15 cellular contexts compared by ENCODE assay signal in the genomic region with DNA sequence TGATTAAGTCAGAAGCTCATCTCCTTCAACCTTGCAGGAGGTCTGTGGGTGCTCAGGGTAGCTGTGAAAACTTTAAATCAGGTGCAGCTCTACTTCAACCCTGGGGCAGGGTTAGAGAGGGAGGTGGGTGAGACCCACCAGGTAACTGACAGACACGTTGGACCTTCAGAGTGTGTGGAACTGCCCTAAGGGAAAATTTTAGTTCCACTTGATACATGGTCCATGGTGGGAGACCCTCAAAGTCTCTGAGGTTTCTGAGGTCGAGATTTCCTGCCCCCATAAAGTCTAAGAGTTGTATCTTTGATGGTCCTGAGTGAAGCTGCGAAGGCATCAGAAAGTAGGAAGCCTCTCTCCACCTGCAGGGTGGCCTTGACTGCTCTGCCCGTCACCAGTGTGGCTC. TPM values are rescaled to one million over a fixed set of nuclear protein-coding genes. Genes with fewer than 3 reads are reported as not detected.
DNase-seq lines count a peak whose midpoint lies in the region; ATAC-seq and TF ChIP-seq lines count a peak whose summit lies in the region.
"Had no signal": no experiment of that assay in that cellular context is flagged by ENCODE, and none has a peak within 500 bp of the region (broad histone marks: within the 10 kb centered on the region; RNA-seq: fewer than 3 reads in every experiment).

No MANE protein-coding gene starts in this region.

- H3K4me1 ChIP-seq in esophagus muscularis mucosa (peaks cover 0 to 15% (median 2%) of the 10 kb centered on the region in 4 donors), endodermal cell (ENCODE audit: control insufficient read depth, insufficient read depth, low read length) (no peaks in the 10 kb centered on the region), Karpas-422 (ENCODE audit: low read length) (no peaks in the 10 kb centered on the region)
- H3K4me1 ChIP-seq: HAP-1 had no signal

- no peak for TF ChIP-seq EP300 in esophagus muscularis mucosa (IDR thresholded peaks at IDR 0.05)

- H3K36me3 ChIP-seq in esophagus muscularis mucosa (no peaks in the 10 kb centered on the region), endodermal cell (ENCODE audit: control insufficient read depth, insufficient read depth, low read length) (no peaks in the 10 kb centered on the region), Karpas-422 (ENCODE audit: insufficient read depth, low read length) (no peaks in the 10 kb centered on the region)
- H3K36me3 ChIP-seq: HAP-1 had no signal

- no peaks in the 10 kb centered on the region for H3K9me3 Mint-ChIP-seq in endodermal cell
- H3K9me3 Mint-ChIP-seq: CD4-positive, alpha-beta memory T cell had no signal

- H3K36me3 Mint-ChIP-seq in endodermal cell (ENCODE audit: low read depth): no peaks in the 10 kb centered on the region
- H3K36me3 Mint-ChIP-seq: CD4-positive, alpha-beta memory T cell had no signal

- no peak overlapping the region for H2AFZ ChIP-seq in Karpas-422 (ENCODE audit: low read length)

- TF ChIP-seq CTCF in coronary artery (IDR thresholded peaks at IDR 0.05) (no peak), esophagus muscularis mucosa (IDR thresholded peaks at IDR 0.05) (no peak), endodermal cell (conservative IDR thresholded peaks at IDR 0.05) (no peak)

- no peaks in the 10 kb centered on the region for H4K20me1 ChIP-seq in Karpas-422 (ENCODE audit: insufficient read depth, low read depth, low read length)

- H3K4me1 Mint-ChIP-seq in endodermal cell: no peaks in the 10 kb centered on the region
- H3K4me1 Mint-ChIP-seq: CD4-positive, alpha-beta memory T cell had no signal

- no peak overlapping the region for H3K9ac ChIP-seq in endodermal cell (ENCODE audit: extremely low read depth, low read length, poor library complexity, severe bottlenecking)
- no peak overlapping the region for H3K9ac ChIP-seq in Karpas-422 (ENCODE audit: low read length)

- no peak for TF ChIP-seq POLR2A in esophagus muscularis mucosa (IDR thresholded peaks at IDR 0.05; ENCODE audit: low read depth)

- no peaks in the 10 kb centered on the region for H3K9me2 ChIP-seq in Karpas-422 (replicated peaks; ENCODE audit: insufficient read depth, low read length)

- H3K79me2 ChIP-seq in Karpas-422 (ENCODE audit: low read length): no peaks in the 10 kb centered on the region

- 85% methylated on average over 3 of the region's 4 CpGs for WGBS in esophagus muscularis mucosa
- 77 to 96% methylated on average over 3 to 4 of the region's 4 CpGs for WGBS in endodermal cell (ENCODE audit: insufficient coverage in 1 of 2, insufficient read length in 1 of 2), 2 experiments

- no peak overlapping the region for H3K4me2 ChIP-seq in Karpas-422 (ENCODE audit: low read depth, low read length, poor library complexity, severe bottlenecking)

- ATAC-seq in GM21529 (IDR thresholded peaks at IDR 0.05; ENCODE audit: unreplicated experiment): no peak

- peaks cover 0 to 78% (median 0%) of the 10 kb centered on the region in 4 donors for H3K27me3 ChIP-seq in esophagus muscularis mucosa
- peaks cover 13% of the 10 kb centered on the region for H3K27me3 ChIP-seq in endodermal cell (ENCODE audit: control insufficient read depth, insufficient read depth, low read length, poor library complexity, severe bottlenecking)
- H3K27me3 ChIP-seq in Karpas-422 (ENCODE audit: low read length): no peaks in the 10 kb centered on the region

- no peak overlapping the region for H3K4me3 Mint-ChIP-seq in endodermal cell
- H3K4me3 Mint-ChIP-seq: CD4-positive, alpha-beta memory T cell; HFFc6 had no signal

- no peaks in the 10 kb centered on the region for H3K9me3 ChIP-seq in esophagus muscularis mucosa
- H3K9me3 ChIP-seq in endodermal cell (ENCODE audit: control insufficient read depth, low read length): no peaks in the 10 kb centered on the region
- H3K9me3 ChIP-seq in Karpas-422 (ENCODE audit: low read length): no peaks in the 10 kb centered on the region
- H3K9me3 ChIP-seq: HAP-1 had no signal

- peak; percentile 29 for DNase-seq in coronary artery (ENCODE audit: low spot score)
- DNase-seq in esophagus muscularis mucosa (ENCODE audit: extremely low spot score): peak; percentile 77
- DNase-seq in posterior vena cava (ENCODE audit: low spot score): peak; percentile 25
- no peak for DNase-seq in endodermal cell
- no peak for DNase-seq in Karpas-422
- DNase-seq: Calu3; CD4-positive, alpha-beta memory T cell; COR-L47; DMS53; GF-D8; GOT3; HFFc6 had no signal

- intact Hi-C loops in esophagus muscularis mucosa (cut with DNase I): no loop called here
- intact Hi-C loops in posterior vena cava (cut with DNase I): no loop called here

- H3K27ac ChIP-seq in coronary artery: no peak overlapping the region
- no peak overlapping the region for H3K27ac ChIP-seq in esophagus muscularis mucosa (replicated peaks in 1 of 4)
- H3K27ac ChIP-seq in endodermal cell (ENCODE audit: low read depth, low read length): no peak overlapping the region
- H3K27ac ChIP-seq in Karpas-422 (ENCODE audit: low read length): no peak overlapping the region

- peaks cover 37% of the 10 kb centered on the region for H3K27me3 Mint-ChIP-seq in endodermal cell (ENCODE audit: insufficient read depth)

- no peak overlapping the region for H3K27ac Mint-ChIP-seq in endodermal cell
- H3K27ac Mint-ChIP-seq: HFFc6 had no signal

- H3K4me3 ChIP-seq in coronary artery (no peak overlapping the region), esophagus muscularis mucosa (no peak overlapping the region), endodermal cell (ENCODE audit: low read length) (no peak overlapping the region), Karpas-422 (ENCODE audit: low read length) (no peak overlapping the region)
- H3K4me3 ChIP-seq: HAP-1 had no signal

RNA-seq across cellular contexts. Expression of gene NNMT, which starts 23.9 kb away (rescaled TPM):
- total RNA-seq in esophagus muscularis mucosa (100 to 1,000 TPM in 3 of 4 donors, 10 to 100 TPM in 1; 88.9 to 599 (median 293) TPM), posterior vena cava (100 to 1,000 TPM; 631 to 647 TPM), endodermal cell (not detected)
- 4.1 TPM for polyA plus RNA-seq in endodermal cell (2013, experiment 1 of 2)
- 4.0 TPM for polyA plus RNA-seq in endodermal cell (2013, experiment 2 of 2)
- not detected in 2 replicates for total RNA-seq in Karpas-422 (2014; rRNA removed; shearing (Covaris generic); ENCODE audit: low replicate concordance)
- total RNA-seq: CD4-positive, alpha-beta memory T cell; G401 had no signal
- polyA plus RNA-seq: CD4-positive, alpha-beta memory T cell had no signal

Comparison
In these comparisons a context has a peak if more than half of its experiments do, and no peak if none do; other contexts are left out.
1. DNase-seq: peak in coronary artery (single experiment), esophagus muscularis mucosa (single experiment) and posterior vena cava (single experiment); none in endodermal cell (single experiment) and Karpas-422 (single experiment).
2. RNA of gene NNMT, which starts 23.9 kb away (total RNA-seq): 631 to 647 TPM in posterior vena cava and 88.9 to 599 TPM in esophagus muscularis mucosa; not detected in endodermal cell and not detected in Karpas-422; every median in the first group is over 10 times any median in the second.